ENCODE assay signal across 27 cellular contexts in the genomic region with DNA sequence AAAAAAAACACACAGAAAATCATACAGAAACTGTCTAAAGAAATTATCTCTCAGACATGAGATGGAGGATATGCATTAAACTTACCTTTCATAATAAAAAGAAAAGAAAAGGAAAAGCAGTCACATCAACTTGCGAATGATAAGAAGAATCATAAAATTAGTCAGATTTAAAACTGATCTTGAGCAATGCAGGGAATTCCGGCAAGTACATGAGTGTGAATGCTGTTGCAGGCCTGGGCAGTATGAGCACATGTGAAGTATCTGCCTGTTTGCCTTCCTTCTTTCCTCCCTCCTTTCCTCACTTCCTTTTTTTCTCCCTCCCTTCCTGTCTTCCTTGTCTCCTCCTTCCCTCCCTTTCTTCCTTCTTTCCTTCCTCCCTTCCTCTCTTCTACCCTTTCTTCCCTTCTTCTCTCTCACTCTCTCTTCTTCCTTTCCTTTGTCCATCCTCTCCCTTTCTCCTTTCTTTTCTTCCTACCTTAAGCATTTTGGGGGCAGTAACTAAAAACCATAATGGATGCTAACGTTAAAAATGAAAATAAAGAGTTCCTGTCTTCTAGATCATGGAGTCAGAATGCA. TPM values are rescaled to one million over a fixed set of nuclear protein-coding genes. Genes with fewer than 3 reads are reported as not detected.
"Had no signal": no experiment of that assay in that cellular context is flagged by ENCODE, and none has a peak within 500 bp of the region (broad histone marks: within the 10 kb centered on the region; RNA-seq: fewer than 3 reads in every experiment).

No MANE protein-coding gene starts in this region.

- ATAC-seq: activated naive CD4-positive, alpha-beta T cell treated with anti-CD3 and anti-CD28 coated beads, Interleukin-2, amount 50 U/mL, for 72 hours; activated T-helper 17 cell treated with anti-CD3 and anti-CD28 coated beads, Interleukin-2, amount 50 U/mL, for 72 hours; effector memory CD8-positive, alpha-beta T cell; heart right ventricle; left lobe of liver; lower lobe of right lung; naive thymus-derived CD4-positive, alpha-beta T cell; stimulated activated naive CD8-positive, alpha-beta T cell treated with anti-CD3 and anti-CD28 coated beads, Interleukin-15, amount 100 ng/mL, for 72 hours had no signal

- H3K36me3 ChIP-seq: ascending aorta, brain microvascular endothelial cell, colonic mucosa, esophagus muscularis mucosa, heart right ventricle, lower lobe of right lung, ovary, prostate gland, tibial artery, WERI-Rb-1 had no signal

- H3K27ac Mint-ChIP-seq: activated naive CD4-positive, alpha-beta T cell treated with anti-CD3 and anti-CD28 coated beads, Interleukin-2, amount 50 U/mL, for 72 hours; activated T-cell treated with anti-CD3 and anti-CD28 coated beads, Interleukin-2, amount 50 U/mL, for 24 hours; activated T-helper 17 cell treated with anti-CD3 and anti-CD28 coated beads, Interleukin-2, amount 50 U/mL, for 72 hours; effector memory CD8-positive, alpha-beta T cell; naive thymus-derived CD4-positive, alpha-beta T cell had no signal

- H3K4me1 ChIP-seq: ascending aorta, colonic mucosa, esophagus muscularis mucosa, heart right ventricle, lower lobe of right lung, prostate gland, tibial artery had no signal

- H3K9me3 ChIP-seq: ascending aorta, colonic mucosa, esophagus muscularis mucosa, lower lobe of right lung, ovary, tibial artery had no signal

- H3K9me3 Mint-ChIP-seq: activated T-helper 17 cell treated with anti-CD3 and anti-CD28 coated beads, Interleukin-2, amount 50 U/mL, for 72 hours; neural crest cell; stimulated activated naive CD8-positive, alpha-beta T cell treated with anti-CD3 and anti-CD28 coated beads, Interleukin-15, amount 100 ng/mL, for 72 hours had no signal

- H3K36me3 Mint-ChIP-seq: activated naive CD4-positive, alpha-beta T cell treated with anti-CD3 and anti-CD28 coated beads, Interleukin-2, amount 50 U/mL, for 72 hours; naive thymus-derived CD4-positive, alpha-beta T cell had no signal

- H3K4me3 ChIP-seq: ascending aorta, colonic mucosa, dorsolateral prefrontal cortex, esophagus muscularis mucosa, heart right ventricle, lower lobe of right lung, ovary, prostate gland, tibial artery had no signal

- H3K27ac ChIP-seq: ascending aorta, brain microvascular endothelial cell, colonic mucosa, dorsolateral prefrontal cortex, esophagus muscularis mucosa, heart right ventricle, lower lobe of right lung, ovary, prostate gland, tibial artery, WERI-Rb-1 had no signal

- H3K4me3 Mint-ChIP-seq: activated T-cell treated with anti-CD3 and anti-CD28 coated beads, Interleukin-2, amount 50 U/mL, for 24 hours; activated T-helper 17 cell treated with anti-CD3 and anti-CD28 coated beads, Interleukin-2, amount 50 U/mL, for 72 hours; effector memory CD8-positive, alpha-beta T cell; naive thymus-derived CD4-positive, alpha-beta T cell; neural crest cell; stimulated activated naive CD8-positive, alpha-beta T cell treated with anti-CD3 and anti-CD28 coated beads, Interleukin-15, amount 100 ng/mL, for 72 hours had no signal

- H3K4me1 Mint-ChIP-seq: activated T-helper 17 cell treated with anti-CD3 and anti-CD28 coated beads, Interleukin-2, amount 50 U/mL, for 72 hours; naive thymus-derived CD4-positive, alpha-beta T cell; neural crest cell; stimulated activated naive CD8-positive, alpha-beta T cell treated with anti-CD3 and anti-CD28 coated beads, Interleukin-15, amount 100 ng/mL, for 72 hours had no signal

- DNase-seq: activated CD4-positive, alpha-beta T cell treated with anti-CD3 and anti-CD28 coated beads, Interleukin-2, amount 50 U/mL, for 1 hour; activated CD4-positive, CD25-positive, alpha-beta regulatory T cell treated with anti-CD3 and anti-CD28 coated beads, Interleukin-2, amount 50 U/mL, for 72 hours; activated CD8-positive, alpha-beta memory T cell treated with anti-CD3 and anti-CD28 coated beads for 24 hours; activated CD8-positive, alpha-beta memory T cell treated with anti-CD3 and anti-CD28 coated beads, Interleukin-2, amount 50 U/mL, for 4 hours; activated T-cell treated with anti-CD3 and anti-CD28 coated beads, Interleukin-2, amount 50 U/mL, for 24 hours; brain microvascular endothelial cell; colonic mucosa; dorsolateral prefrontal cortex; effector memory CD8-positive, alpha-beta T cell; heart right ventricle; kidney; lower lobe of right lung; naive thymus-derived CD4-positive, alpha-beta T cell; ovary; stimulated activated CD4-positive, alpha-beta T cell treated with anti-CD3 and anti-CD28 coated beads, Interleukin-4, amount 100 ng/mL, for 4 hours; stimulated activated naive CD8-positive, alpha-beta T cell treated with anti-CD3 and anti-CD28 coated beads, Interleukin-15, amount 100 ng/mL, for 72 hours; tibial artery; WERI-Rb-1 had no signal

- H3K27me3 ChIP-seq: ascending aorta, brain microvascular endothelial cell, colonic mucosa, dorsolateral prefrontal cortex, esophagus muscularis mucosa, heart right ventricle, ovary, tibial artery had no signal

RNA-seq across cellular contexts. Expression of a gene that starts 38.5 kb away (rescaled TPM):
- total RNA-seq: activated naive CD4-positive, alpha-beta T cell treated with anti-CD3 and anti-CD28 coated beads, Interleukin-2, amount 50 U/mL, for 72 hours; ascending aorta; heart right ventricle; lower lobe of right lung; mesenteric fat pad; naive thymus-derived CD4-positive, alpha-beta T cell; T-helper 2 cell treated with Interferon-gamma antibody and Interleukin-4, amounts not matched to agents 100 ng/mL and 5 ng/mL, for 36 hours had no signal
- polyA plus RNA-seq: heart right ventricle; naive thymus-derived CD4-positive, alpha-beta T cell had no signal
